ENCODE assay signal across 1 cellular context in genomic region chr4:165053645-165054044, GRCh38.
TF ChIP-seq lines count a peak whose summit lies in the region.

TSS of gene TRIM75 (plus strand) at chr4:165053866. CDS start at chr4:165059148, 5,282 bp downstream.

TF ChIP-seq in GM23338, 12 proteins besides CTCF, POLR2A, EP300 and RAD21 (continued from another document):
- TF ChIP-seq ZNF462 (CRISPR knock-in tag; IDR thresholded peaks at IDR 0.05) (no peak), POLR2AphosphoS5 (IDR thresholded peaks at IDR 0.05; ENCODE audit: low read depth) (no peak), NANOG (IDR thresholded peaks at IDR 0.05; ENCODE audit: borderline replicate concordance) (no peak), ZNF114 (CRISPR knock-in tag; IDR thresholded peaks at IDR 0.05) (no peak), ETS1 (IDR thresholded peaks at IDR 0.05) (no peak), EZH2phosphoT487 (IDR thresholded peaks at IDR 0.05; ENCODE audit: unreplicated experiment) (no peak), REST (IDR thresholded peaks at IDR 0.05; ENCODE audit: unreplicated experiment) (no peak)
